ENCODE assay signal across 30 cellular contexts in genomic region chr1:36583980-36584805, GRCh38.
"Had no signal": no experiment of that assay in that cellular context is flagged by ENCODE, and none has a peak within 500 bp of the region (broad histone marks: within the 10 kb centered on the region; RNA-seq: fewer than 3 reads in every experiment).

No MANE protein-coding gene starts in this region.

- H3K9me3 ChIP-seq: ascending aorta, heart right ventricle, uterus had no signal

- H3K4me1 ChIP-seq: ascending aorta, heart right ventricle, uterus had no signal

- DNase-seq: activated CD4-positive, alpha-beta T cell treated with anti-CD3 and anti-CD28 coated beads for 48 hours; activated CD4-positive, alpha-beta T cell treated with anti-CD3 and anti-CD28 coated beads, Interleukin-2, amount 50 U/mL, for 48 hours; activated CD8-positive, alpha-beta memory T cell treated with anti-CD3 and anti-CD28 coated beads for 24 hours; activated gamma-delta T cell; activated naive CD4-positive, alpha-beta T cell treated with anti-CD3 and anti-CD28 coated beads, Interleukin-2, amount 10 ng/mL, durations not matched to agents 7 days and 5 days; activated naive CD8-positive, alpha-beta T cell treated with anti-CD3 and anti-CD28 coated beads, Interleukin-2, amount 10 ng/mL, durations not matched to agents 7 days and 5 days; brain microvascular endothelial cell; central memory CD4-positive, alpha-beta T cell; endodermal cell; foreskin fibroblast; heart right ventricle; midbrain; naive thymus-derived CD4-positive, alpha-beta T cell; stimulated activated CD4-positive, alpha-beta T cell treated with anti-CD3 and anti-CD28 coated beads, Interleukin-12 subunit alpha, Interleukin-12 subunit beta, amount 100 ng/mL, for 4 hours; stimulated activated CD4-positive, alpha-beta T cell treated with anti-CD3 and anti-CD28 coated beads, Interleukin-4, amount 100 ng/mL, for 4 hours; stimulated activated CD8-positive, alpha-beta memory T cell treated with anti-CD3 and anti-CD28 coated beads, Interleukin-4, amount 100 ng/mL, for 48 hours; stimulated activated naive CD8-positive, alpha-beta T cell treated with anti-CD3 and anti-CD28 coated beads, Interleukin-15, amount 100 ng/mL, for 72 hours; substantia nigra; uterus had no signal

- H3K4me3 Mint-ChIP-seq: activated naive CD4-positive, alpha-beta T cell treated with anti-CD3 and anti-CD28 coated beads, Interleukin-2, amount 10 ng/mL, durations not matched to agents 7 days and 5 days; activated naive CD8-positive, alpha-beta T cell treated with anti-CD3 and anti-CD28 coated beads, Interleukin-2, amount 10 ng/mL, durations not matched to agents 7 days and 5 days; dendritic cell treated with granulocyte-macrophage colony-stimulating factor and Interleukin-4, amounts not matched to agents 40 ng/mL and 50 ng/mL, for 4 days; endodermal cell; memory B cell; naive thymus-derived CD4-positive, alpha-beta T cell; stimulated activated memory B cell treated with anti-CD40 and anti-IgM and Interleukin-4, amounts not matched to agents 10 μg/mL and 1 μg/mL and 100 μg/mL, for 72 hours; stimulated activated naive CD8-positive, alpha-beta T cell treated with anti-CD3 and anti-CD28 coated beads, Interleukin-15, amount 100 ng/mL, for 72 hours; T-helper 2 cell treated with Interferon-gamma antibody and Interleukin-4, amounts not matched to agents 5 μg/mL and 100 μg/mL, for 36 hours; type B pancreatic cell had no signal

- H3K36me3 ChIP-seq: ascending aorta, brain microvascular endothelial cell, heart right ventricle, uterus had no signal

- H3K27me3 ChIP-seq: ascending aorta, uterus had no signal

- H3K4me1 Mint-ChIP-seq: activated naive CD4-positive, alpha-beta T cell treated with anti-CD3 and anti-CD28 coated beads, Interleukin-2, amount 10 ng/mL, durations not matched to agents 7 days and 5 days; stimulated activated naive CD8-positive, alpha-beta T cell treated with anti-CD3 and anti-CD28 coated beads, Interleukin-15, amount 100 ng/mL, for 72 hours had no signal

- H3K9me3 Mint-ChIP-seq: activated naive CD4-positive, alpha-beta T cell treated with anti-CD3 and anti-CD28 coated beads, Interleukin-2, amount 10 ng/mL, durations not matched to agents 7 days and 5 days; activated naive CD8-positive, alpha-beta T cell treated with anti-CD3 and anti-CD28 coated beads, Interleukin-2, amount 10 ng/mL, durations not matched to agents 7 days and 5 days; dendritic cell treated with granulocyte-macrophage colony-stimulating factor and Interleukin-4, amounts not matched to agents 40 ng/mL and 50 ng/mL, for 4 days; endodermal cell; memory B cell; stimulated activated memory B cell treated with anti-CD40 and anti-IgM and Interleukin-4, amounts not matched to agents 10 μg/mL and 1 μg/mL and 100 μg/mL, for 72 hours; stimulated activated naive CD8-positive, alpha-beta T cell treated with anti-CD3 and anti-CD28 coated beads, Interleukin-15, amount 100 ng/mL, for 72 hours; T-helper 2 cell treated with Interferon-gamma antibody and Interleukin-4, amounts not matched to agents 5 μg/mL and 100 μg/mL, for 36 hours; type B pancreatic cell had no signal

- H3K27ac ChIP-seq: ascending aorta, brain microvascular endothelial cell, heart right ventricle, skin epidermis, uterus, VCaP had no signal

- H3K4me3 ChIP-seq: ascending aorta, heart right ventricle, skin epidermis, uterus had no signal

- H3K36me3 Mint-ChIP-seq: activated naive CD4-positive, alpha-beta T cell treated with anti-CD3 and anti-CD28 coated beads, Interleukin-2, amount 10 ng/mL, durations not matched to agents 7 days and 5 days; activated naive CD8-positive, alpha-beta T cell treated with anti-CD3 and anti-CD28 coated beads, Interleukin-2, amount 10 ng/mL, durations not matched to agents 7 days and 5 days; memory B cell; naive thymus-derived CD4-positive, alpha-beta T cell; stimulated activated memory B cell treated with anti-CD40 and anti-IgM and Interleukin-4, amounts not matched to agents 10 μg/mL and 1 μg/mL and 100 μg/mL, for 72 hours; type B pancreatic cell had no signal

- ATAC-seq: activated CD4-positive, CD25-positive, alpha-beta regulatory T cell treated with anti-CD3 and anti-CD28 coated beads, Interleukin-2, amount 50 U/mL, for 24 hours; esophagus mucosa; heart right ventricle; naive thymus-derived CD4-positive, alpha-beta T cell; sciatic nerve; stimulated activated memory B cell treated with anti-CD40 and anti-IgM and Interleukin-4, amounts not matched to agents 10 μg/mL and 1 μg/mL and 100 μg/mL, for 72 hours; stimulated activated naive CD8-positive, alpha-beta T cell treated with anti-CD3 and anti-CD28 coated beads, Interleukin-15, amount 100 ng/mL, for 72 hours had no signal

- H3K27ac Mint-ChIP-seq: activated naive CD4-positive, alpha-beta T cell treated with anti-CD3 and anti-CD28 coated beads, Interleukin-2, amount 10 ng/mL, durations not matched to agents 7 days and 5 days; activated naive CD8-positive, alpha-beta T cell treated with anti-CD3 and anti-CD28 coated beads, Interleukin-2, amount 10 ng/mL, durations not matched to agents 7 days and 5 days; dendritic cell treated with granulocyte-macrophage colony-stimulating factor and Interleukin-4, amounts not matched to agents 40 ng/mL and 50 ng/mL, for 4 days; memory B cell; naive thymus-derived CD4-positive, alpha-beta T cell; stimulated activated memory B cell treated with anti-CD40 and anti-IgM and Interleukin-4, amounts not matched to agents 10 μg/mL and 1 μg/mL and 100 μg/mL, for 72 hours; stimulated activated naive CD8-positive, alpha-beta T cell treated with anti-CD3 and anti-CD28 coated beads, Interleukin-15, amount 100 ng/mL, for 72 hours; T-helper 2 cell treated with Interferon-gamma antibody and Interleukin-4, amounts not matched to agents 5 μg/mL and 100 μg/mL, for 36 hours; type B pancreatic cell had no signal
